Comparison of ENCODE assay signal across 10 cellular contexts in genomic region chr5:134410822-134411221, GRCh38. TPM values are rescaled to one million over a fixed set of nuclear protein-coding genes. Genes with fewer than 3 reads are reported as not detected.
DNase-seq lines count a peak whose midpoint lies in the region; ATAC-seq, FAIRE-seq and TF ChIP-seq lines count a peak whose summit lies in the region.
"Had no signal": no experiment of that assay in that cellular context is flagged by ENCODE, and none has a peak within 500 bp of the region (broad histone marks: within the 10 kb centered on the region; RNA-seq: fewer than 3 reads in every experiment).

No MANE protein-coding gene starts in this region.

- BruUV-seq in GM12878 (replicated peaks; lab: Mats Ljungman, UMichigan), result no TSS peak

- no peak for TF ChIP-seq EP300 in GM12878 (IDR thresholded peaks at IDR 0.05; ENCODE audit: borderline replicate concordance in 1 of 2, control insufficient read depth in 1 of 2, low read depth in 2 of 2, low read length in 2 of 2)

- peak overlapping the region; percentile 39 for H4K91ac ChIP-seq in mesenchymal stem cell (ENCODE audit: low read length)

- H3K9ac ChIP-seq in GM12878 (ENCODE audit: control insufficient read depth, insufficient read depth, low read length) (peak overlapping the region; percentile 76), mesenchymal stem cell (ENCODE audit: low read length) (peak overlapping the region; percentile 95)

- DNase-seq in heart left ventricle (no peak), Right ventricle myocardium superior (no peak), GM12878 (ENCODE audit: low read depth, low spot score) (no peak), mesenchymal stem cell (no peak), NCI-H1092 treated with DMSO at 0.1 percent for 48 hours (lab: John Stamatoyannopoulos, UW) (no peak)
- DNase-seq in activated CD4-positive, alpha-beta T cell treated with anti-CD3 and anti-CD28 coated beads, Interleukin-2, amount 50 U/mL, for 48 hours, result no peak
- DNase-seq: GDM1 had no signal

- H2BK15ac ChIP-seq in mesenchymal stem cell (ENCODE audit: low read depth, poor library complexity, severe bottlenecking), result no peak overlapping the region

- H2AFZ ChIP-seq in GM12878 (ENCODE audit: control insufficient read depth, low read depth, low read length) (no peak overlapping the region), mesenchymal stem cell (ENCODE audit: low read depth, low read length) (no peak overlapping the region)

- TF ChIP-seq CTCF in heart left ventricle (IDR thresholded peaks at IDR 0.05) (no peak), GM12878 (IDR thresholded peaks at IDR 0.05 in 2 of 3, conservative IDR thresholded peaks at IDR 0.05 in 1 of 3; ENCODE audit: control insufficient read depth in 2 of 3, extremely low read depth in 1 of 3, insufficient read depth in 1 of 3, low read depth in 3 of 3, low read length in 3 of 3) (no peak)

- in situ Hi-C loops in GM12878 (cut with MboI), result loop anchor here (5.0 kb wide), 1 partner anchor 166 kb away; no protein-coding TSS in a partner anchor

- ATAC-seq in heart left ventricle (no peak), Right ventricle myocardium superior (ENCODE audit: poor library complexity) (no peak), GM12878 (no peak), HG03039 (IDR thresholded peaks at IDR 0.05; ENCODE audit: unreplicated experiment) (no peak)

- H2BK120ac ChIP-seq in mesenchymal stem cell (ENCODE audit: low read depth, low read length), result no peak overlapping the region

- H3K4me1 ChIP-seq in heart left ventricle, result peaks cover 0 to 37% (median 22%) of the 10 kb centered on the region in 12 donors
- peaks cover 4% of the 10 kb centered on the region; the same call in 1 of the 2 replicates for H3K4me1 ChIP-seq in GM12878 (ENCODE audit: control insufficient read depth, insufficient read depth, low read length)
- peaks cover 14% of the 10 kb centered on the region for H3K4me1 ChIP-seq in mesenchymal stem cell (ENCODE audit: control insufficient read depth, insufficient read depth, low read depth, low read length)
- no peaks in the 10 kb centered on the region for H3K4me1 ChIP-seq in urinary bladder (ENCODE audit: insufficient read depth)

- H3K4ac ChIP-seq in mesenchymal stem cell (ENCODE audit: low read depth in 1 of 2, low read length in 2 of 2), result no peak overlapping the region

- no peak overlapping the region for H3K14ac ChIP-seq in mesenchymal stem cell (ENCODE audit: low read length in 2 of 2)

- RAD21 ChIA-PET in GM12878 (lab: Charles Lee; ENCODE audit: unreplicated experiment), result interaction anchor here (1.0 to 3.8 kb wide), 18 partner anchors 17 to 186 kb away, joined by 3 to 24 read pairs (median 6); partner anchors contain the start of genes JADE2 and PPP2CA

- no peak overlapping the region for H3K23ac ChIP-seq in mesenchymal stem cell (ENCODE audit: low read length in 2 of 2)

- no peak for FAIRE-seq in GM12878 (lab: Jason Lieb, UNC)
- FAIRE-seq: colon had no signal

- POLR2A ChIA-PET in GM12878 (lab: Charles Lee), result interaction anchor here (0.7 to 2.7 kb wide), 11 partner anchors 10 to 144 kb away, joined by 3 to 12 read pairs (median 5); partner anchors contain the start of genes CDKL3 and UBE2B

- no peak overlapping the region for H2BK5ac ChIP-seq in mesenchymal stem cell (ENCODE audit: low read depth, low read length, poor library complexity, severe bottlenecking)

- intact Hi-C loops in heart left ventricle (cut with DNase I), result loop anchor here (1.0 to 5.0 kb wide), 12 partner anchors 39 to 176 kb away; partner anchors contain the start of genes JADE2 (in 2 of the 10) and UBE2B (in 1 of the 10)
- intact Hi-C loops in Right ventricle myocardium superior (cut with DNase I), result loop anchor here (5.0 kb wide), 2 partner anchors 56 to 116 kb away; partner anchors contain the start of gene JADE2
- intact Hi-C loops in GM12878 (cut with micrococcal nuclease; ENCODE audit: unreplicated experiment), result loop anchor here (1.0 to 10.0 kb wide), 2 partner anchors 106 to 115 kb away; no protein-coding TSS in a partner anchor

- H3K27ac ChIP-seq in heart left ventricle, result peak overlapping the region in 2 of 12 donors; percentile 89 to 91
- H3K27ac ChIP-seq in GM12878 (ENCODE audit: control insufficient read depth, insufficient read depth), result peak overlapping the region; percentile 47
- H3K27ac ChIP-seq in mesenchymal stem cell (ENCODE audit: low read length, poor library complexity, severe bottlenecking), result no peak overlapping the region
- no peak overlapping the region for H3K27ac ChIP-seq in urinary bladder (ENCODE audit: low read depth)

- 62 to 74% (median 67%) methylated on average over 4 of the region's 4 CpGs for WGBS in heart left ventricle, 4 donors
- WGBS in GM12878 (ENCODE audit: insufficient coverage, insufficient replicate concordance, low lambda C conversion rate, missing lambda C conversion rate), result 61% methylated on average over 4 of the region's 4 CpGs
- WGBS in mesenchymal stem cell, result 77% methylated on average over 4 of the region's 4 CpGs
- 73% methylated on average over 4 of the region's 4 CpGs for WGBS in urinary bladder

- H2AK5ac ChIP-seq in mesenchymal stem cell (ENCODE audit: low read length, severe bottlenecking), result peak overlapping the region; percentile 30

- TF ChIP-seq RAD21 in GM12878 (IDR thresholded peaks at IDR 0.05; ENCODE audit: insufficient read depth, low read depth, low read length), result no peak

- no peaks in the 10 kb centered on the region for H3K9me3 ChIP-seq in heart left ventricle
- no peaks in the 10 kb centered on the region for H3K9me3 ChIP-seq in GM12878 (replicated peaks; ENCODE audit: control insufficient read depth, insufficient read depth, low read length)
- no peaks in the 10 kb centered on the region for H3K9me3 ChIP-seq in mesenchymal stem cell (ENCODE audit: control insufficient read depth, low read length)

- TF ChIP-seq POLR2A in heart left ventricle (IDR thresholded peaks at IDR 0.05) (no peak), GM12878 (IDR thresholded peaks at IDR 0.05; ENCODE audit: low read depth, low read length) (no peak)

- peak overlapping the region; percentile 92 for H3K4me2 ChIP-seq in GM12878 (ENCODE audit: control insufficient read depth, insufficient read depth)
- H3K4me2 ChIP-seq in mesenchymal stem cell (ENCODE audit: low read length, poor library complexity, severe bottlenecking), result peak overlapping the region; percentile 95

- H3K79me1 ChIP-seq in mesenchymal stem cell (replicated peaks; ENCODE audit: low read length, poor library complexity, severe bottlenecking), result peaks cover 18% of the 10 kb centered on the region

- H3K27me3 ChIP-seq in heart left ventricle, result no peaks in the 10 kb centered on the region
- no peaks in the 10 kb centered on the region for H3K27me3 ChIP-seq in GM12878 (replicated peaks in 1 of 2; ENCODE audit: control insufficient read depth in 2 of 2, insufficient read depth in 2 of 2, low read length in 1 of 2)
- no peaks in the 10 kb centered on the region for H3K27me3 ChIP-seq in mesenchymal stem cell (ENCODE audit: control insufficient read depth in 1 of 2, insufficient read depth in 1 of 2, low read length in 2 of 2)

- H4K20me1 ChIP-seq in GM12878 (ENCODE audit: control insufficient read depth, insufficient read depth), result no peaks in the 10 kb centered on the region

- CTCF ChIA-PET in GM12878 (lab: Yijun Ruan, JAX), result interaction anchor here (0.8 to 4.0 kb wide), 27 partner anchors 10 to 238 kb away, joined by 3 to 21 read pairs (median 7); partner anchors contain the start of genes SEC24A and UBE2B

- SMC1A ChIA-PET in GM12878 (lab: Charles Lee; ENCODE audit: uncharacterized antibody, unreplicated experiment), result interaction anchor here (0.9 to 3.9 kb wide), 28 partner anchors 10 to 176 kb away, joined by 3 to 29 read pairs (median 6); partner anchors contain the start of gene UBE2B

- peaks cover 0 to 19% (median 12%) of the 10 kb centered on the region in 9 donors for H3K36me3 ChIP-seq in heart left ventricle
- H3K36me3 ChIP-seq in GM12878 (ENCODE audit: control insufficient read depth in 2 of 2, insufficient read depth in 2 of 2, low read length in 1 of 2), result peaks cover 0 to 5% of the 10 kb centered on the region in 2 experiments; a peak in 2 of 4 replicates
- H3K36me3 ChIP-seq in mesenchymal stem cell (ENCODE audit: control insufficient read depth in 1 of 2, insufficient read depth in 2 of 2, low read depth in 1 of 2, low read length in 2 of 2), result peaks cover 0 to 28% of the 10 kb centered on the region in 2 experiments
- H3K36me3 ChIP-seq in urinary bladder (ENCODE audit: insufficient read depth), result peaks cover 2% of the 10 kb centered on the region

- peaks cover 29% of the 10 kb centered on the region for H3K79me2 ChIP-seq in GM12878 (ENCODE audit: control insufficient read depth, insufficient read depth, low read length)

- no peak overlapping the region for H2BK12ac ChIP-seq in mesenchymal stem cell (ENCODE audit: low read length in 2 of 2)

- H3K4me3 ChIP-seq in heart left ventricle (peak overlapping the region in 11 of 12 donors; percentile 62 to 98 (median 77)), GM12878 (peak overlapping the region; percentile 85), mesenchymal stem cell (ENCODE audit: insufficient read depth in 1 of 2, low read depth in 1 of 2, low read length in 2 of 2) (peak overlapping the region in 1 of 2 experiments; percentile 97), urinary bladder (ENCODE audit: low read depth, low read length) (peak overlapping the region; percentile 73)

- peak overlapping the region; percentile 15 for H4K8ac ChIP-seq in mesenchymal stem cell (ENCODE audit: low read length)

- H3K18ac ChIP-seq in mesenchymal stem cell (ENCODE audit: low read depth in 1 of 2, low read length in 2 of 2), result no peak overlapping the region

RNA-seq across cellular contexts. Expression of gene CDKN2AIPNL, which starts 0.9 kb away (rescaled TPM):
- total RNA-seq in heart left ventricle, result 10 to 100 TPM; 26.6 to 38.4 (median 32.3) TPM
- polyA plus RNA-seq in heart left ventricle, result 10 to 100 TPM; 45.1 to 87.5 TPM
- 43.1 TPM for total RNA-seq in Right ventricle myocardium superior
- 8.5 and 10.7 TPM in 2 replicates for total RNA-seq in GM12878 (2013; cell fraction: nucleolus; rRNA removed)
- total RNA-seq in GM12878 (2014; rRNA removed), result 57.8 and 62.2 TPM in 2 replicates
- 34.1 and 36.4 TPM in 2 replicates for total RNA-seq in GM12878 (2014; rRNA removed; fragmentation: Illumina TruSeq; extraction: Trizol)
- 34.8 and 36.7 TPM in 2 replicates for total RNA-seq in GM12878 (2021)
- 12.9 TPM for polyA plus RNA-seq in GM12878 (2011; ENCODE audit: low read depth)
- polyA plus RNA-seq in GM12878 (2011; rRNA removed), result 27.8 and 40.0 TPM in 2 replicates
- polyA plus RNA-seq in GM12878 (2011; cell fraction: cytosol; rRNA removed), result 22.4 and 24.5 TPM in 2 replicates
- 6.1 and 6.5 TPM in 2 replicates for polyA plus RNA-seq in GM12878 (2011; cell fraction: nucleus; rRNA removed)
- 20.6 and 23.0 TPM in 2 replicates for polyA plus RNA-seq in GM12878 (2012)
- 31.3 and 37.3 TPM in 2 replicates for polyA plus RNA-seq in GM12878 (2014; fragmentation: Illumina TruSeq; extraction: Trizol)
- polyA plus RNA-seq in GM12878 (2014; fragmentation: Nextera tagmentation; extraction: Ambion mirVana), result 10 to 100 TPM; 23.5 to 29.9 TPM
- polyA plus RNA-seq in GM12878 (2014; rRNA removed), result 47.5 and 49.2 TPM in 2 replicates
- polyA plus RNA-seq in GM12878 (2016; fragmentation: Nextera tagmentation; extraction: Ambion mirVana), result 10 to 100 TPM; 63.5 to 72.0 TPM
- 8.9 and 9.1 TPM in 2 replicates for polyA minus RNA-seq in GM12878 (2011; rRNA and poly(A)+ RNA removed)
- 6.3 and 9.1 TPM in 2 replicates for polyA minus RNA-seq in GM12878 (2011; cell fraction: cytosol; rRNA and poly(A)+ RNA removed)
- polyA minus RNA-seq in GM12878 (2011; cell fraction: nucleus; rRNA and poly(A)+ RNA removed), result 3.9 and 9.2 TPM in 2 replicates
- polyA plus RNA-seq in mesenchymal stem cell (2013, experiment 1 of 2), result 20.0 TPM
- polyA plus RNA-seq in mesenchymal stem cell (2013, experiment 2 of 2), result 19.1 TPM
- total RNA-seq in urinary bladder, result 24.5 TPM
- polyA plus RNA-seq in urinary bladder, result 24.1 TPM

RNA-seq across cellular contexts. Expression of gene UBE2B, which starts 39.5 kb away (rescaled TPM):
- total RNA-seq in heart left ventricle, result 100 to 1,000 TPM in 8 of 9 donors, 10 to 100 TPM in 1; 62.8 to 230 (median 188) TPM
- polyA plus RNA-seq in heart left ventricle, result 100 to 1,000 TPM; 119 to 195 TPM
- 236 TPM for total RNA-seq in Right ventricle myocardium superior
- 49.0 and 65.6 TPM in 2 replicates for total RNA-seq in GM12878 (2013; cell fraction: nucleolus; rRNA removed)
- 9.9 and 10.8 TPM in 2 replicates for total RNA-seq in GM12878 (2014; rRNA removed)
- 32.7 and 35.2 TPM in 2 replicates for total RNA-seq in GM12878 (2014; rRNA removed; fragmentation: Illumina TruSeq; extraction: Trizol)
- total RNA-seq in GM12878 (2021), result 51.2 and 53.8 TPM in 2 replicates
- 58.2 TPM for polyA plus RNA-seq in GM12878 (2011; ENCODE audit: low read depth)
- 54.7 and 81.9 TPM in 2 replicates for polyA plus RNA-seq in GM12878 (2011; rRNA removed)
- 11.7 and 15.8 TPM in 2 replicates for polyA plus RNA-seq in GM12878 (2011; cell fraction: cytosol; rRNA removed)
- polyA plus RNA-seq in GM12878 (2011; cell fraction: nucleus; rRNA removed), result 24.4 and 24.5 TPM in 2 replicates
- 82.0 and 83.7 TPM in 2 replicates for polyA plus RNA-seq in GM12878 (2012)
- polyA plus RNA-seq in GM12878 (2014; fragmentation: Illumina TruSeq; extraction: Trizol), result 67.8 and 75.5 TPM in 2 replicates
- polyA plus RNA-seq in GM12878 (2014; fragmentation: Nextera tagmentation; extraction: Ambion mirVana), result 100 to 1,000 TPM; 126 to 154 TPM
- polyA plus RNA-seq in GM12878 (2014; rRNA removed), result 18.8 and 25.4 TPM in 2 replicates
- 100 to 1,000 TPM; 175 to 179 TPM for polyA plus RNA-seq in GM12878 (2016; fragmentation: Nextera tagmentation; extraction: Ambion mirVana)
- polyA minus RNA-seq in GM12878 (2011; rRNA and poly(A)+ RNA removed), result 8.1 and 15.1 TPM in 2 replicates
- 18.6 and 23.9 TPM in 2 replicates for polyA minus RNA-seq in GM12878 (2011; cell fraction: cytosol; rRNA and poly(A)+ RNA removed)
- polyA minus RNA-seq in GM12878 (2011; cell fraction: nucleus; rRNA and poly(A)+ RNA removed), result 8.8 and 16.2 TPM in 2 replicates
- polyA plus RNA-seq in mesenchymal stem cell (2013, experiment 1 of 2), result 96.1 TPM
- 124 TPM for polyA plus RNA-seq in mesenchymal stem cell (2013, experiment 2 of 2)
- 80.4 TPM for total RNA-seq in urinary bladder
- 81.8 TPM for polyA plus RNA-seq in urinary bladder

RNA-seq across cellular contexts. Expression of gene CDKL3, which starts 43.9 kb away (rescaled TPM):
- 1 to 10 TPM; 2.6 to 8.0 (median 4.3) TPM for total RNA-seq in heart left ventricle
- polyA plus RNA-seq in heart left ventricle, result 1 to 10 TPM; 3.3 to 5.1 TPM
- 5.2 TPM for total RNA-seq in Right ventricle myocardium superior
- 2.6 and 4.6 TPM in 2 replicates for total RNA-seq in GM12878 (2013; cell fraction: nucleolus; rRNA removed)
- 0.27 and 0.85 TPM in 2 replicates for total RNA-seq in GM12878 (2014; rRNA removed)
- 0.54 and 1.9 TPM in 2 replicates for total RNA-seq in GM12878 (2014; rRNA removed; fragmentation: Illumina TruSeq; extraction: Trizol)
- total RNA-seq in GM12878 (2021), result 0.59 and 1.5 TPM in 2 replicates
- polyA plus RNA-seq in GM12878 (2011; ENCODE audit: low read depth), result 3.1 TPM
- polyA plus RNA-seq in GM12878 (2011; rRNA removed), result 2.3 and 3.4 TPM in 2 replicates
- polyA plus RNA-seq in GM12878 (2011; cell fraction: cytosol; rRNA removed), result 0.47 and 0.54 TPM in 2 replicates
- polyA plus RNA-seq in GM12878 (2011; cell fraction: nucleus; rRNA removed), result 1.1 TPM in 2 replicates
- 0.99 and 2.4 TPM in 2 replicates for polyA plus RNA-seq in GM12878 (2012)
- polyA plus RNA-seq in GM12878 (2014; fragmentation: Illumina TruSeq; extraction: Trizol), result 1.00 and 2.1 TPM in 2 replicates
- 1 to 10 TPM; 2.5 to 3.0 TPM for polyA plus RNA-seq in GM12878 (2014; fragmentation: Nextera tagmentation; extraction: Ambion mirVana)
- 0.46 and 0.72 TPM in 2 replicates for polyA plus RNA-seq in GM12878 (2014; rRNA removed)
- 1 to 10 TPM; 1.1 to 1.3 TPM for polyA plus RNA-seq in GM12878 (2016; fragmentation: Nextera tagmentation; extraction: Ambion mirVana)
- polyA minus RNA-seq in GM12878 (2011; rRNA and poly(A)+ RNA removed), result 0.36 and 1.1 TPM in 2 replicates
- polyA minus RNA-seq in GM12878 (2011; cell fraction: cytosol; rRNA and poly(A)+ RNA removed), result not detected in 2 replicates
- polyA minus RNA-seq in GM12878 (2011; cell fraction: nucleus; rRNA and poly(A)+ RNA removed), result not detected in 2 replicates
- 1.9 TPM for polyA plus RNA-seq in mesenchymal stem cell (2013, experiment 1 of 2)
- polyA plus RNA-seq in mesenchymal stem cell (2013, experiment 2 of 2), result 1.3 TPM
- 6.0 TPM for total RNA-seq in urinary bladder
- 2.1 TPM for polyA plus RNA-seq in urinary bladder
